12 cellular contexts compared by ENCODE assay signal in genomic region chr1:111565079-111565478, GRCh38. TPM values are rescaled to one million over a fixed set of nuclear protein-coding genes. Genes with fewer than 3 reads are reported as not detected.
DNase-seq lines count a peak whose midpoint lies in the region; ATAC-seq and TF ChIP-seq lines count a peak whose summit lies in the region.
"Had no signal": no experiment of that assay in that cellular context is flagged by ENCODE, and none has a peak within 500 bp of the region (broad histone marks: within the 10 kb centered on the region; RNA-seq: fewer than 3 reads in every experiment).

No MANE protein-coding gene starts in this region.

- no peaks in the 10 kb centered on the region for H3K9me3 ChIP-seq in transverse colon

- H3K4me3 ChIP-seq in brain microvascular endothelial cell (ENCODE audit: low read depth, low read length) (no peak overlapping the region), transverse colon (no peak overlapping the region)

- in situ Hi-C loops in brain microvascular endothelial cell (cut with HindIII; ENCODE audit: low pct_ligation_motif_present, low sequenced_read_pairs) (no loop called here), transverse colon (cut with MboI; ENCODE audit: low pct_ligation_motif_present in 1 of 4, low pct_unique_long_range_greater_than_20kb in 1 of 4, low sequenced_read_pairs in 3 of 4) (no loop called here)

- no peak for TF ChIP-seq CTCF in brain microvascular endothelial cell (IDR thresholded peaks at IDR 0.05; ENCODE audit: low read depth, low read length, missing control alignments)
- no peak for TF ChIP-seq CTCF in transverse colon (IDR thresholded peaks at IDR 0.05)

- DNase-seq in LHCN-M2 (ENCODE audit: low read depth) (peak; percentile 81), brain microvascular endothelial cell (peak; percentile 65), islet precursor cell (peak; percentile 76), transverse colon (no peak), KG1 (lab: John Stamatoyannopoulos, UW) (no peak), NCI-H2081 treated with DMSO at 0.1 percent for 48 hours (lab: John Stamatoyannopoulos, UW) (no peak)
- DNase-seq: activated CD4-positive, alpha-beta T cell treated with anti-CD3 and anti-CD28 coated beads, Interleukin-2, amount 50 U/mL, for 48 hours; DMS53; erythroblast; mesendoderm; stimulated activated CD4-positive, alpha-beta T cell treated with anti-CD3 and anti-CD28 coated beads, Interleukin-12 subunit alpha, Interleukin-12 subunit beta, amount 100 ng/mL, for 4 hours had no signal

- no peak for TF ChIP-seq POLR2A in transverse colon (IDR thresholded peaks at IDR 0.05)

- intact Hi-C loops in transverse colon (cut with DNase I; ENCODE audit: low total_unique reads): no loop called here

- H3K27ac ChIP-seq in brain microvascular endothelial cell (no peak overlapping the region), transverse colon (peak overlapping the region in 3 of 4 donors; percentile 25 to 66 (median 47))

- no peak for TF ChIP-seq EP300 in transverse colon (IDR thresholded peaks at IDR 0.05; ENCODE audit: low read depth)

- H3K27me3 ChIP-seq in brain microvascular endothelial cell (replicated peaks): no peaks in the 10 kb centered on the region
- H3K27me3 ChIP-seq in transverse colon: no peaks in the 10 kb centered on the region

- no peak for ATAC-seq in HG02759 (IDR thresholded peaks at IDR 0.05; ENCODE audit: unreplicated experiment)

- H3K36me3 ChIP-seq in brain microvascular endothelial cell (replicated peaks): no peaks in the 10 kb centered on the region
- H3K36me3 ChIP-seq in transverse colon: no peaks in the 10 kb centered on the region

- WGBS in transverse colon (ENCODE audit: low coverage in 1 of 2), 2 donors: 76% methylated on average over 2 of the region's 2 CpGs; no CpG with 5 or more reads in 1 of the 2 donors

- H3K4me1 ChIP-seq in transverse colon: peaks cover 0 to 4% (median 0%) of the 10 kb centered on the region in 4 donors

RNA-seq across cellular contexts. Expression of gene RAP1A, which starts 54.5 kb away (rescaled TPM):
- total RNA-seq in LHCN-M2 (2014; rRNA removed): 19.9 and 24.7 TPM in 2 replicates
- 37.2 TPM for polyA plus RNA-seq in LHCN-M2 (2012)
- total RNA-seq in transverse colon: 10 to 100 TPM; 34.0 to 87.2 (median 57.7) TPM

Comparison
In these comparisons a context has a peak if more than half of its experiments do, and no peak if none do; other contexts are left out.
1. DNase-seq: peak in LHCN-M2 (single experiment), brain microvascular endothelial cell (single experiment) and islet precursor cell (single experiment); none in transverse colon (single experiment), KG1 (single experiment) and NCI-H2081 treated with DMSO at 0.1 percent for 48 hours (single experiment).